Comparison of ENCODE assay signal across 1 cellular context in the genomic region with DNA sequence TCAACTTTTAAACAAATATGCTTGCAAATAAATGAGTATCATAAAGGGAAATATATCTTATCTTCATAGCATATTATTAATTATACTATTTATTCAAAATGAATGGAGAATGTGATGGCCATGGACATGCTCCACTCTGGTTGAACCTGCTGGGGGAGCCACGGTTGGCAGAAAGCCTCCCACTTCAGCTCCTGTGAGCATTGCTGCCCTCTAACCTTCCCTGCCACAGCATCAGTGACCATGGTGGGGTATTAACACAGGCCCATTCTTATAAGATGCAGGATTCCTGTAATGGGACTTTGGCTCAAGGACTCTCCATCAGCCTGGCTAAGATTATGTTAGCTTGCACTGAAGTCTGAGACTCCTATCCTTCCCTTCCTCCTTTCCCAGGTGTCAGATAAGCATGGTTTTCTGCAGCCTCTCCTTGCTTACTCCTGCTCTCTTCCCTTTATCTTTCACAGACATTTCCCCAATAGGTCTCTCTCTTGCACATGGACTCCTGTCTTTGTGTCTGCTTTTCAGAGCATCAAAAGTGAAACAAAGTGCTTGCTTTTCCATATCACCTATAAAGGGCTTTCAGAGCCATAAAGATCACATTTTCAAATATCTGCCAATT.
TF ChIP-seq lines count a peak whose summit lies in the region.

No MANE protein-coding gene starts in this region.

TF ChIP-seq in K562, 482 proteins besides CTCF, POLR2A, EP300 and RAD21 (continued from another document):
- peak; percentile 47; the same call in 1 of the 2 replicates for TF ChIP-seq L3MBTL2 (IDR thresholded peaks at IDR 0.05)
- no peak for TF ChIP-seq CREM (IDR thresholded peaks at IDR 0.05; ENCODE audit: low read depth)
- no peak for TF ChIP-seq BACH1 (tag; IDR thresholded peaks at IDR 0.05)
- 0 out of 4 replicates have a peak, but pooled peaks of 1 of the 2 experiments have one; percentile 43 for TF ChIP-seq ARNT (IDR thresholded peaks at IDR 0.05)
- TF ChIP-seq RBM22 (IDR thresholded peaks at IDR 0.05; ENCODE audit: low read depth, low read length, poor library complexity, severe bottlenecking), result no peak
- TF ChIP-seq GATAD2B (IDR thresholded peaks at IDR 0.05; ENCODE audit: borderline replicate concordance), result no peak
- TF ChIP-seq JUND (IDR thresholded peaks at IDR 0.05; ENCODE audit: borderline replicate concordance, low read depth, low read length), result peak; percentile 19; the same call in 1 of the 2 replicates
- TF ChIP-seq JUND (tag; IDR thresholded peaks at IDR 0.05; ENCODE audit: borderline replicate concordance, low read depth, low read length), result no peak; the same call in 2 of the 3 replicates
- 0 out of 2 replicates have a peak, but pooled peaks have one; percentile 48 for TF ChIP-seq NFATC3 (IDR thresholded peaks at IDR 0.05)
- TF ChIP-seq MNT (conservative IDR thresholded peaks at IDR 0.05), result peak; percentile 24 to 62; a peak in 2 of 4 replicates
- peak; percentile 78; the same call in 1 of the 2 replicates for TF ChIP-seq SMARCE1 (IDR thresholded peaks at IDR 0.05)
- TF ChIP-seq ZNF507 (tag; conservative IDR thresholded peaks at IDR 0.05), result no peak
